Comparison of ENCODE assay signal across 9 cellular contexts in genomic region chr12:110579239-110579888, GRCh38. TPM values are rescaled to one million over a fixed set of nuclear protein-coding genes. Genes with fewer than 3 reads are reported as not detected.
DNase-seq lines count a peak whose midpoint lies in the region; ATAC-seq and TF ChIP-seq lines count a peak whose summit lies in the region.
"Had no signal": no experiment of that assay in that cellular context is flagged by ENCODE, and none has a peak within 500 bp of the region (broad histone marks: within the 10 kb centered on the region; RNA-seq: fewer than 3 reads in every experiment).

No MANE protein-coding gene starts in this region.

- CTCF ChIA-PET in CD8-positive, alpha-beta T cell (lab: Charles Lee), result interaction anchor here (0.7 to 2.6 kb wide), 7 partner anchors 17 to 111 kb away, joined by 3 to 29 read pairs (median 3); partner anchors contain the start of genes FAM216A and GPN3
- CTCF ChIA-PET in HCT116 (lab: Charles Lee), result interaction anchor here (0.7 kb wide), 1 partner anchor 129 kb away, joined by 3 read pairs; the partner anchor contains the start of gene ARPC3

- peaks cover 8% of the 10 kb centered on the region; the same call in 1 of the 2 replicates for H4K20me1 ChIP-seq in HCT116 (ENCODE audit: insufficient read depth)

- BruUV-seq in HCT116 (replicated peaks; lab: Mats Ljungman, UMichigan), result no TSS peak

- no peaks in the 10 kb centered on the region for H3K27me3 ChIP-seq in CD8-positive, alpha-beta T cell (ENCODE audit: insufficient read depth, low read length)
- H3K27me3 ChIP-seq in HCT116 (ENCODE audit: insufficient read depth, low read length) (no peaks in the 10 kb centered on the region), muscle layer of duodenum (ENCODE audit: low read depth, low read length) (no peaks in the 10 kb centered on the region)

- no peak for TF ChIP-seq RAD21 in HCT116 (IDR thresholded peaks at IDR 0.05; ENCODE audit: low read depth)

- no peak overlapping the region for H3K4me3 ChIP-seq in CD8-positive, alpha-beta T cell (ENCODE audit: low read depth, low read length)
- H3K4me3 ChIP-seq in HCT116 (replicated peaks in 1 of 2; ENCODE audit: low read depth in 1 of 2, low read length in 2 of 2) (peak overlapping the region; percentile 23 to 53), muscle layer of duodenum (ENCODE audit: low read depth in 1 of 2, low read length in 2 of 2) (no peak overlapping the region)

- no peak for ATAC-seq in CD8-positive, alpha-beta T cell
- ATAC-seq in HCT116, result no peak
- ATAC-seq in activated naive CD8-positive, alpha-beta T cell treated with anti-CD3 and anti-CD28 coated beads, Interleukin-2, amount 10 ng/mL, durations not matched to agents 7 days and 5 days (ENCODE audit: low read depth), result no peak

- peaks cover 82% of the 10 kb centered on the region for H3K79me2 ChIP-seq in HCT116 (ENCODE audit: insufficient read depth, low read length)

- H3K36me3 ChIP-seq in CD8-positive, alpha-beta T cell (ENCODE audit: insufficient read depth, low read length), result no peaks in the 10 kb centered on the region
- no peaks in the 10 kb centered on the region for H3K36me3 ChIP-seq in HCT116 (ENCODE audit: control insufficient read depth in 1 of 2, insufficient read depth in 2 of 2, low read length in 2 of 2)
- H3K36me3 ChIP-seq in muscle layer of duodenum (ENCODE audit: control insufficient read depth in 1 of 2, insufficient read depth in 2 of 2, low read length in 2 of 2), result peaks cover 0 to 4% of the 10 kb centered on the region in 2 donors

- in situ Hi-C loops in KBM-7 (cut with MboI; ENCODE audit: low pct_unique_long_range_greater_than_20kb, low sequenced_read_pairs), result no loop called here

- H3K9me2 ChIP-seq in HCT116 (ENCODE audit: insufficient read depth), result no peaks in the 10 kb centered on the region

- no peaks in the 10 kb centered on the region for H3K9me3 ChIP-seq in CD8-positive, alpha-beta T cell (ENCODE audit: low read length)
- H3K9me3 ChIP-seq in HCT116 (ENCODE audit: control insufficient read depth in 1 of 2, insufficient read depth in 1 of 2, low read depth in 1 of 2, low read length in 2 of 2), result no peaks in the 10 kb centered on the region
- H3K9me3 ChIP-seq in muscle layer of duodenum (ENCODE audit: control insufficient read depth in 1 of 2, low read length in 2 of 2), result no peaks in the 10 kb centered on the region

- intact Hi-C loops in CD8-positive, alpha-beta T cell (cut with DNase I, micrococcal nuclease), result no loop called here
- intact Hi-C loops in HCT116 (cut with micrococcal nuclease), result no loop called here

- peak overlapping the region; percentile 89 for H3K4me2 ChIP-seq in HCT116 (ENCODE audit: low read length)

- RAD21 ChIA-PET in HCT116 (lab: Charles Lee; ENCODE audit: low non-redundant PET in 1 of 2, low total read pairs in 2 of 2, uncharacterized antibody in 2 of 2, unreplicated experiment in 2 of 2), result no interaction called here

- no peak overlapping the region for H3K27ac ChIP-seq in CD8-positive, alpha-beta T cell (ENCODE audit: low read depth, low read length)
- H3K27ac ChIP-seq in HCT116 (ENCODE audit: low read depth, low read length), result peak overlapping the region; percentile 89
- peak overlapping the region; percentile 54 for H3K27ac ChIP-seq in muscle layer of duodenum (ENCODE audit: low read length)

- TF ChIP-seq POLR2A in HCT116 (IDR thresholded peaks at IDR 0.05; ENCODE audit: borderline replicate concordance, extremely low read depth, insufficient read depth, insufficient read length), result no peak

- H2AFZ ChIP-seq in HCT116 (ENCODE audit: low read depth, low read length, poor library complexity, severe bottlenecking), result no peak overlapping the region

- peak overlapping the region; percentile 74 for H3K9ac ChIP-seq in HCT116 (ENCODE audit: low read length)

- peak overlapping the region; percentile 76 for H3K4me3 Mint-ChIP-seq in CD8-positive, alpha-beta T cell
- peak overlapping the region; percentile 56 for H3K4me3 Mint-ChIP-seq in activated naive CD8-positive, alpha-beta T cell treated with anti-CD3 and anti-CD28 coated beads, Interleukin-2, amount 10 ng/mL, durations not matched to agents 7 days and 5 days

- no peaks in the 10 kb centered on the region for H3K9me3 Mint-ChIP-seq in CD8-positive, alpha-beta T cell
- no peaks in the 10 kb centered on the region for H3K9me3 Mint-ChIP-seq in activated naive CD8-positive, alpha-beta T cell treated with anti-CD3 and anti-CD28 coated beads, Interleukin-2, amount 10 ng/mL, durations not matched to agents 7 days and 5 days

- no peaks in the 10 kb centered on the region for H3K27me3 Mint-ChIP-seq in CD8-positive, alpha-beta T cell (ENCODE audit: low read depth)
- no peaks in the 10 kb centered on the region for H3K27me3 Mint-ChIP-seq in activated naive CD8-positive, alpha-beta T cell treated with anti-CD3 and anti-CD28 coated beads, Interleukin-2, amount 10 ng/mL, durations not matched to agents 7 days and 5 days

- DNase-seq in CD8-positive, alpha-beta T cell, result peak in 1 of 7 experiments; percentile 44
- DNase-seq in HCT116 (ENCODE audit: low read depth, low spot score) (no peak), NCI-H128 (lab: John Stamatoyannopoulos, UW; ENCODE audit: unreplicated experiment) (no peak), KBM-7 (no peak), NCI-H2171 (lab: John Stamatoyannopoulos, UW) (no peak), pons (ENCODE audit: low spot score) (no peak)
- no peak for DNase-seq in activated naive CD8-positive, alpha-beta T cell treated with anti-CD3 and anti-CD28 coated beads, Interleukin-2, amount 10 ng/mL, durations not matched to agents 7 days and 5 days
- DNase-seq: HCEC 1CT had no signal

- no peak for TF ChIP-seq CTCF in CD8-positive, alpha-beta T cell (IDR thresholded peaks at IDR 0.05)
- TF ChIP-seq CTCF in HCT116 (IDR thresholded peaks at IDR 0.05 in 2 of 3, conservative IDR thresholded peaks at IDR 0.05 in 1 of 3; ENCODE audit: borderline replicate concordance in 1 of 3, insufficient read depth in 1 of 3, low read depth in 2 of 3, low read length in 2 of 3), result no peak

- H3K4me1 Mint-ChIP-seq in CD8-positive, alpha-beta T cell (ENCODE audit: low read depth), result peaks cover 79% of the 10 kb centered on the region
- peaks cover 62% of the 10 kb centered on the region for H3K4me1 Mint-ChIP-seq in activated naive CD8-positive, alpha-beta T cell treated with anti-CD3 and anti-CD28 coated beads, Interleukin-2, amount 10 ng/mL, durations not matched to agents 7 days and 5 days

- H3K4me1 ChIP-seq in CD8-positive, alpha-beta T cell (ENCODE audit: insufficient read depth, low read length), result peaks cover 68% of the 10 kb centered on the region
- peaks cover 42 to 82% of the 10 kb centered on the region in 2 experiments for H3K4me1 ChIP-seq in HCT116 (ENCODE audit: control insufficient read depth in 1 of 2, insufficient read depth in 2 of 2, low read length in 2 of 2)
- peaks cover 29 to 66% of the 10 kb centered on the region in 2 donors for H3K4me1 ChIP-seq in muscle layer of duodenum (ENCODE audit: control insufficient read depth in 1 of 2, insufficient read depth in 2 of 2, low read length in 2 of 2)

- peaks cover 6% of the 10 kb centered on the region for H3K36me3 Mint-ChIP-seq in CD8-positive, alpha-beta T cell
- peaks cover 15% of the 10 kb centered on the region for H3K36me3 Mint-ChIP-seq in activated naive CD8-positive, alpha-beta T cell treated with anti-CD3 and anti-CD28 coated beads, Interleukin-2, amount 10 ng/mL, durations not matched to agents 7 days and 5 days

- POLR2A ChIA-PET in CD8-positive, alpha-beta T cell (lab: Charles Lee), result interaction anchor here (0.9 to 1.7 kb wide), 5 partner anchors 9 to 130 kb away, joined by 3 to 8 read pairs (median 4); partner anchors contain the start of genes ARPC3, FAM216A and GPN3
- POLR2A ChIA-PET in HCT116 (lab: Charles Lee), result interaction anchor here (0.7 kb wide), 2 partner anchors 77 to 111 kb away, joined by 3 read pairs; partner anchors contain the start of genes FAM216A, RAD9B and VPS29
- POLR2A ChIA-PET in activated naive CD8-positive, alpha-beta T cell treated with anti-CD3 and anti-CD28 coated beads, Interleukin-2, amount 10 ng/mL, durations not matched to agents 7 days and 5 days (lab: Charles Lee), result interaction anchor here (1.2 to 1.4 kb wide), 3 partner anchors 12 to 121 kb away, joined by 3 to 4 read pairs (median 3); partner anchors contain the start of gene GPN3

- H3K27ac Mint-ChIP-seq in CD8-positive, alpha-beta T cell, result peak overlapping the region; percentile 88
- H3K27ac Mint-ChIP-seq in activated naive CD8-positive, alpha-beta T cell treated with anti-CD3 and anti-CD28 coated beads, Interleukin-2, amount 10 ng/mL, durations not matched to agents 7 days and 5 days, result peak overlapping the region; percentile 85

TF ChIP-seq in HCT116, 20 proteins besides CTCF, POLR2A, EP300 and RAD21:
- no peak for TF ChIP-seq JUND (IDR thresholded peaks at IDR 0.05)
- TF ChIP-seq POLR2AphosphoS5 (IDR thresholded peaks at IDR 0.05; ENCODE audit: low read depth, low read length), result 0 out of 2 replicates have a peak, but pooled peaks have one; percentile 1
- TF ChIP-seq CBX3 (IDR thresholded peaks at IDR 0.05; ENCODE audit: low read depth), result no peak
- no peak for TF ChIP-seq EGR1 (IDR thresholded peaks at IDR 0.05; ENCODE audit: low read depth)

RNA-seq across cellular contexts. Expression of gene PPTC7, which starts 3.8 kb away (rescaled TPM):
- total RNA-seq in CD8-positive, alpha-beta T cell, result 10 to 100 TPM; 49.6 to 50.4 TPM
- total RNA-seq in HCT116 (2021; ENCODE audit: unreplicated experiment), result 25.2 TPM
- polyA plus RNA-seq in HCT116 (2012), result 15.0 and 15.4 TPM in 2 replicates
- 10 to 100 TPM; 28.3 to 30.0 TPM for total RNA-seq in activated naive CD8-positive, alpha-beta T cell treated with anti-CD3 and anti-CD28 coated beads, Interleukin-2, amount 10 ng/mL, durations not matched to agents 7 days and 5 days

RNA-seq across cellular contexts. Expression of gene TCTN1, which starts 34.6 kb away (rescaled TPM):
- total RNA-seq in CD8-positive, alpha-beta T cell, result 1 to 10 TPM; 4.7 to 4.9 TPM
- 27.0 TPM for total RNA-seq in HCT116 (2021; ENCODE audit: unreplicated experiment)
- 15.6 and 20.4 TPM in 2 replicates for polyA plus RNA-seq in HCT116 (2012)
- 10 to 100 TPM; 10.1 to 10.3 TPM for total RNA-seq in activated naive CD8-positive, alpha-beta T cell treated with anti-CD3 and anti-CD28 coated beads, Interleukin-2, amount 10 ng/mL, durations not matched to agents 7 days and 5 days

Comparison
In these comparisons a context has a peak if more than half of its experiments do, and no peak if none do; other contexts are left out.
1. H3K4me3 ChIP-seq: peak in HCT116 (2 of 2); none in CD8-positive, alpha-beta T cell (single experiment) and muscle layer of duodenum (0 of 2).